Comparison of ENCODE assay signal across 2 cellular contexts in the genomic region with DNA sequence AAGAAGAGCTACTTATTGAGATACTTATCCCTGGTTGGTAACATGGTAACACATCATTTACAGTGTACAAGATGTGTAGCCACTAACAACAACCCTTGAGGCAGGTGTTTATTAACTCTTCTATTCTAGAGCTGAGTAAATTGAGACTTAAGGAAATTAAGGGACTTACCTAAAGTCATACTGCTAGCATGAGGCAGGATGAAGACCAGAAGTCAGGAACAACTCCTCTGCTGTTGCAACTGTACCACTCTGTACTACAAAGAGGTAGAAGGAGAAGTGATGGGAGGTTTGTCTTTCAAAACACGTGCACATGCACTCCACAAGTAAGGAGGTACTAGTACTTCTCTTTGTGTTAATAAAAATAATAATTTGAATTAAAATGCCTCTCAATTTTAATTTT.
A peak's percentile ranks its signal among the peaks of the same experiment; 100 is the strongest.
TF ChIP-seq lines count a peak whose summit lies in the region.

No MANE protein-coding gene starts in this region.

TF ChIP-seq in HepG2, 621 proteins besides CTCF, POLR2A, EP300 and RAD21 (continued from another document):
- TF ChIP-seq KDM2A (CRISPR knock-in tag; IDR thresholded peaks at IDR 0.05; ENCODE audit: borderline replicate concordance, low read depth) (no peak), ERF (CRISPR knock-in tag; IDR thresholded peaks at IDR 0.05) (no peak), MBD4 (IDR thresholded peaks at IDR 0.05; ENCODE audit: borderline replicate concordance, low read length) (no peak), ATRX (CRISPR knock-in tag; IDR thresholded peaks at IDR 0.05; ENCODE audit: borderline replicate concordance) (no peak), ZNF264 (CRISPR knock-in tag; IDR thresholded peaks at IDR 0.05) (no peak)

TF ChIP-seq in GM12878, 131 proteins besides CTCF, POLR2A, EP300 and RAD21 (continued from another document):
- no peak for TF ChIP-seq SMC3 (IDR thresholded peaks at IDR 0.05; ENCODE audit: borderline replicate concordance, low read length)
- TF ChIP-seq, protein P1, sequence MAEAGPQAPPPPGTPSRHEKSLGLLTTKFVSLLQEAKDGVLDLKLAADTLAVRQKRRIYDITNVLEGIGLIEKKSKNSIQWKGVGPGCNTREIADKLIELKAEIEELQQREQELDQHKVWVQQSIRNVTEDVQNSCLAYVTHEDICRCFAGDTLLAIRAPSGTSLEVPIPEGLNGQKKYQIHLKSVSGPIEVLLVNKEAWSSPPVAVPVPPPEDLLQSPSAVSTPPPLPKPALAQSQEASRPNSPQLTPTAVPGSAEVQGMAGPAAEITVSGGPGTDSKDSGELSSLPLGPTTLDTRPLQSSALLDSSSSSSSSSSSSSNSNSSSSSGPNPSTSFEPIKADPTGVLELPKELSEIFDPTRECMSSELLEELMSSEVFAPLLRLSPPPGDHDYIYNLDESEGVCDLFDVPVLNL (IDR thresholded peaks at IDR 0.05; ENCODE audit: low read depth, low read length), result no peak
- TF ChIP-seq SIX5 (IDR thresholded peaks at IDR 0.05; ENCODE audit: low read depth, low read length, severe bottlenecking), result no peak
- TF ChIP-seq, protein P2, sequence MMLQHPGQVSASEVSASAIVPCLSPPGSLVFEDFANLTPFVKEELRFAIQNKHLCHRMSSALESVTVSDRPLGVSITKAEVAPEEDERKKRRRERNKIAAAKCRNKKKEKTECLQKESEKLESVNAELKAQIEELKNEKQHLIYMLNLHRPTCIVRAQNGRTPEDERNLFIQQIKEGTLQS (IDR thresholded peaks at IDR 0.05; ENCODE audit: borderline replicate concordance, extremely low read depth, low read depth, low read length), result no peak
- no peak for TF ChIP-seq SMARCA5 (IDR thresholded peaks at IDR 0.05)
- TF ChIP-seq, protein P3, sequence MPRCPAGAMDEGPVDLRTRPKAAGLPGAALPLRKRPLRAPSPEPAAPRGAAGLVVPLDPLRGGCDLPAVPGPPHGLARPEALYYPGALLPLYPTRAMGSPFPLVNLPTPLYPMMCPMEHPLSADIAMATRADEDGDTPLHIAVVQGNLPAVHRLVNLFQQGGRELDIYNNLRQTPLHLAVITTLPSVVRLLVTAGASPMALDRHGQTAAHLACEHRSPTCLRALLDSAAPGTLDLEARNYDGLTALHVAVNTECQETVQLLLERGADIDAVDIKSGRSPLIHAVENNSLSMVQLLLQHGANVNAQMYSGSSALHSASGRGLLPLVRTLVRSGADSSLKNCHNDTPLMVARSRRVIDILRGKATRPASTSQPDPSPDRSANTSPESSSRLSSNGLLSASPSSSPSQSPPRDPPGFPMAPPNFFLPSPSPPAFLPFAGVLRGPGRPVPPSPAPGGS (IDR thresholded peaks at IDR 0.05; ENCODE audit: borderline replicate concordance, insufficient read depth, low read depth, low read length, poor library complexity, severe bottlenecking), result no peak
- TF ChIP-seq BHLHE40 (IDR thresholded peaks at IDR 0.05; ENCODE audit: borderline replicate concordance in 1 of 2, low read depth in 2 of 2, low read length in 1 of 2), result peak; percentile 69 to 77
- TF ChIP-seq JUNB (IDR thresholded peaks at IDR 0.05), result peak; percentile 57
- TF ChIP-seq EED (IDR thresholded peaks at IDR 0.05; ENCODE audit: low read depth), result 0 out of 2 replicates have a peak, but pooled peaks have one; percentile 17
- peak; percentile 53; the same call in 1 of the 2 replicates for TF ChIP-seq IKZF1 (conservative IDR thresholded peaks at IDR 0.05)
- peak; percentile 31; the same call in 1 of the 2 replicates for TF ChIP-seq CREM (IDR thresholded peaks at IDR 0.05; ENCODE audit: low read depth)
- TF ChIP-seq ESRRA (IDR thresholded peaks at IDR 0.05; ENCODE audit: low read length), result no peak
- TF ChIP-seq BCL11A (IDR thresholded peaks at IDR 0.05; ENCODE audit: low read depth, low read length), result peak; percentile 43; the same call in 1 of the 2 replicates
- TF ChIP-seq WRNIP1 (IDR thresholded peaks at IDR 0.05; ENCODE audit: borderline replicate concordance, low read depth, low read length), result no peak
- peak; percentile 33; the same call in 1 of the 2 replicates for TF ChIP-seq MTA2 (IDR thresholded peaks at IDR 0.05; ENCODE audit: low read depth)
- TF ChIP-seq, protein P4, sequence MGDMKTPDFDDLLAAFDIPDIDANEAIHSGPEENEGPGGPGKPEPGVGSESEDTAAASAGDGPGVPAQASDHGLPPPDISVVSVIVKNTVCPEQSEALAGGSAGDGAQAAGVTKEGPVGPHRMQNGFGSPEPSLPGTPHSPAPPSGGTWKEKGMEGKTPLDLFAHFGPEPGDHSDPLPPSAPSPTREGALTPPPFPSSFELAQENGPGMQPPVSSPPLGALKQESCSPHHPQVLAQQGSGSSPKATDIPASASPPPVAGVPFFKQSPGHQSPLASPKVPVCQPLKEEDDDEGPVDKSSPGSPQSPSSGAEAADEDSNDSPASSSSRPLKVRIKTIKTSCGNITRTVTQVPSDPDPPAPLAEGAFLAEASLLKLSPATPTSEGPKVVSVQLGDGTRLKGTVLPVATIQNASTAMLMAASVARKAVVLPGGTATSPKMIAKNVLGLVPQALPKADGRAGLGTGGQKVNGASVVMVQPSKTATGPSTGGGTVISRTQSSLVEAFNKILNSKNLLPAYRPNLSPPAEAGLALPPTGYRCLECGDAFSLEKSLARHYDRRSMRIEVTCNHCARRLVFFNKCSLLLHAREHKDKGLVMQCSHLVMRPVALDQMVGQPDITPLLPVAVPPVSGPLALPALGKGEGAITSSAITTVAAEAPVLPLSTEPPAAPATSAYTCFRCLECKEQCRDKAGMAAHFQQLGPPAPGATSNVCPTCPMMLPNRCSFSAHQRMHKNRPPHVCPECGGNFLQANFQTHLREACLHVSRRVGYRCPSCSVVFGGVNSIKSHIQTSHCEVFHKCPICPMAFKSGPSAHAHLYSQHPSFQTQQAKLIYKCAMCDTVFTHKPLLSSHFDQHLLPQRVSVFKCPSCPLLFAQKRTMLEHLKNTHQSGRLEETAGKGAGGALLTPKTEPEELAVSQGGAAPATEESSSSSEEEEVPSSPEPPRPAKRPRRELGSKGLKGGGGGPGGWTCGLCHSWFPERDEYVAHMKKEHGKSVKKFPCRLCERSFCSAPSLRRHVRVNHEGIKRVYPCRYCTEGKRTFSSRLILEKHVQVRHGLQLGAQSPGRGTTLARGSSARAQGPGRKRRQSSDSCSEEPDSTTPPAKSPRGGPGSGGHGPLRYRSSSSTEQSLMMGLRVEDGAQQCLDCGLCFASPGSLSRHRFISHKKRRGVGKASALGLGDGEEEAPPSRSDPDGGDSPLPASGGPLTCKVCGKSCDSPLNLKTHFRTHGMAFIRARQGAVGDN (IDR thresholded peaks at IDR 0.05), result peak; percentile 33; the same call in 1 of the 2 replicates
- peak; percentile 50 for TF ChIP-seq IRF4 (IDR thresholded peaks at IDR 0.05; ENCODE audit: low read depth, low read length)
- TF ChIP-seq IKZF2 (IDR thresholded peaks at IDR 0.05), result peak; percentile 48 to 60; a peak in 3 of 4 replicates
- peak; percentile 76 for TF ChIP-seq NFIC (IDR thresholded peaks at IDR 0.05; ENCODE audit: low read depth, low read length)
- TF ChIP-seq ZNF24 (IDR thresholded peaks at IDR 0.05), result 0 out of 2 replicates have a peak, but pooled peaks have one; percentile 24
- TF ChIP-seq, protein P5, sequence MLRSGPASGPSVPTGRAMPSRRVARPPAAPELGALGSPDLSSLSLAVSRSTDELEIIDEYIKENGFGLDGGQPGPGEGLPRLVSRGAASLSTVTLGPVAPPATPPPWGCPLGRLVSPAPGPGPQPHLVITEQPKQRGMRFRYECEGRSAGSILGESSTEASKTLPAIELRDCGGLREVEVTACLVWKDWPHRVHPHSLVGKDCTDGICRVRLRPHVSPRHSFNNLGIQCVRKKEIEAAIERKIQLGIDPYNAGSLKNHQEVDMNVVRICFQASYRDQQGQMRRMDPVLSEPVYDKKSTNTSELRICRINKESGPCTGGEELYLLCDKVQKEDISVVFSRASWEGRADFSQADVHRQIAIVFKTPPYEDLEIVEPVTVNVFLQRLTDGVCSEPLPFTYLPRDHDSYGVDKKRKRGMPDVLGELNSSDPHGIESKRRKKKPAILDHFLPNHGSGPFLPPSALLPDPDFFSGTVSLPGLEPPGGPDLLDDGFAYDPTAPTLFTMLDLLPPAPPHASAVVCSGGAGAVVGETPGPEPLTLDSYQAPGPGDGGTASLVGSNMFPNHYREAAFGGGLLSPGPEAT (IDR thresholded peaks at IDR 0.05; ENCODE audit: low read depth), result peak; percentile 73
